15 cellular contexts compared by ENCODE assay signal in genomic region chr17:50861822-50862528, GRCh38. TPM values are rescaled to one million over a fixed set of nuclear protein-coding genes. Genes with fewer than 3 reads are reported as not detected.
DNase-seq lines count a peak whose midpoint lies in the region; ATAC-seq and TF ChIP-seq lines count a peak whose summit lies in the region.
"Had no signal": no experiment of that assay in that cellular context is flagged by ENCODE, and none has a peak within 500 bp of the region (broad histone marks: within the 10 kb centered on the region; RNA-seq: fewer than 3 reads in every experiment).

No MANE protein-coding gene starts in this region.

- H4K20me1 ChIP-seq in mammary epithelial cell (ENCODE audit: insufficient read depth, low read length) = peaks cover 8% of the 10 kb centered on the region

- H3K27ac ChIP-seq in mammary epithelial cell (ENCODE audit: insufficient read depth, low read depth, low read length) = no peak overlapping the region
- peak overlapping the region; percentile 85 for H3K27ac ChIP-seq in temporal lobe (ENCODE audit: low read depth, low read length)
- H3K27ac ChIP-seq: KMS-11, neural progenitor cell had no signal

- H3K9me3 Mint-ChIP-seq in activated CD4-positive, alpha-beta memory T cell treated with anti-CD3 and anti-CD28 coated beads, Interleukin-2, amount 10 ng/mL, durations not matched to agents 7 days and 5 days = no peaks in the 10 kb centered on the region
- no peaks in the 10 kb centered on the region for H3K9me3 Mint-ChIP-seq in activated CD4-positive, alpha-beta memory T cell treated with anti-CD3 and anti-CD28 coated beads for 36 hours
- H3K9me3 Mint-ChIP-seq in memory B cell = no peaks in the 10 kb centered on the region

- no peak for TF ChIP-seq CTCF in mammary epithelial cell (conservative IDR thresholded peaks at IDR 0.05 in 1 of 2, IDR thresholded peaks at IDR 0.05 in 1 of 2; ENCODE audit: extremely low read depth in 1 of 2, insufficient read depth in 1 of 2, low read depth in 1 of 2, low read length in 2 of 2)

- H3K27me3 Mint-ChIP-seq in activated CD4-positive, alpha-beta memory T cell treated with anti-CD3 and anti-CD28 coated beads, Interleukin-2, amount 10 ng/mL, durations not matched to agents 7 days and 5 days = no peaks in the 10 kb centered on the region
- H3K27me3 Mint-ChIP-seq in activated CD4-positive, alpha-beta memory T cell treated with anti-CD3 and anti-CD28 coated beads for 36 hours = no peaks in the 10 kb centered on the region
- no peaks in the 10 kb centered on the region for H3K27me3 Mint-ChIP-seq in memory B cell

- 54% methylated on average over 7 of the region's 7 CpGs for WGBS in mammary epithelial cell (ENCODE audit: low coverage, missing lambda C conversion rate)

- peaks cover 13% of the 10 kb centered on the region for H3K36me3 ChIP-seq in mammary epithelial cell (ENCODE audit: insufficient read depth, low read length)

- H3K79me2 ChIP-seq in mammary epithelial cell (ENCODE audit: insufficient read depth, low read length) = peaks cover 47% of the 10 kb centered on the region

- POLR2A ChIA-PET in activated CD4-positive, alpha-beta memory T cell treated with anti-CD3 and anti-CD28 coated beads, Interleukin-2, amount 10 ng/mL, durations not matched to agents 7 days and 5 days (lab: Charles Lee) = interaction anchor here (1.6 to 10.8 kb wide), 4 partner anchors 9 to 87 kb away, joined by 9 to 457 read pairs (median 214); no protein-coding TSS in a partner anchor
- POLR2A ChIA-PET in activated CD4-positive, alpha-beta memory T cell treated with anti-CD3 and anti-CD28 coated beads for 36 hours (lab: Charles Lee) = interaction anchor here (1.2 kb wide), 2 partner anchors 10 to 93 kb away, joined by 5 read pairs; no protein-coding TSS in a partner anchor

- H3K9ac ChIP-seq in mammary epithelial cell (ENCODE audit: insufficient read depth, low read length) = no peak overlapping the region
- H3K9ac ChIP-seq: KMS-11, neural progenitor cell had no signal

- peak overlapping the region; percentile 88 to 97 (median 94) for H3K4me3 ChIP-seq in mammary epithelial cell (replicated peaks in 1 of 3; ENCODE audit: insufficient read depth in 1 of 3, low read depth in 2 of 3, low read length in 3 of 3)
- H3K4me3 ChIP-seq: neural progenitor cell had no signal

- H3K4me1 Mint-ChIP-seq in activated CD4-positive, alpha-beta memory T cell treated with anti-CD3 and anti-CD28 coated beads, Interleukin-2, amount 10 ng/mL, durations not matched to agents 7 days and 5 days = peaks cover 25% of the 10 kb centered on the region
- peaks cover 27% of the 10 kb centered on the region for H3K4me1 Mint-ChIP-seq in activated CD4-positive, alpha-beta memory T cell treated with anti-CD3 and anti-CD28 coated beads for 36 hours (ENCODE audit: low read depth)
- peaks cover 19% of the 10 kb centered on the region for H3K4me1 Mint-ChIP-seq in memory B cell

- H2AFZ ChIP-seq in mammary epithelial cell (ENCODE audit: low read depth, low read length) = no peak overlapping the region
- H2AFZ ChIP-seq: neural progenitor cell had no signal

- intact Hi-C loops in activated CD4-positive, alpha-beta memory T cell treated with anti-CD3 and anti-CD28 coated beads for 36 hours (cut with micrococcal nuclease) = no loop called here
- intact Hi-C loops in mammary epithelial cell (cut with micrococcal nuclease) = no loop called here

- H3K36me3 Mint-ChIP-seq in activated CD4-positive, alpha-beta memory T cell treated with anti-CD3 and anti-CD28 coated beads, Interleukin-2, amount 10 ng/mL, durations not matched to agents 7 days and 5 days (ENCODE audit: low read depth) = peaks cover 39% of the 10 kb centered on the region
- peaks cover 19% of the 10 kb centered on the region for H3K36me3 Mint-ChIP-seq in activated CD4-positive, alpha-beta memory T cell treated with anti-CD3 and anti-CD28 coated beads for 36 hours
- H3K36me3 Mint-ChIP-seq in memory B cell = peaks cover 9% of the 10 kb centered on the region

- H3K9me3 ChIP-seq in mammary epithelial cell (replicated peaks; ENCODE audit: insufficient read depth, low read length) = no peaks in the 10 kb centered on the region

- no TSS peak for BruUV-seq in mammary epithelial cell (replicated peaks; lab: Mats Ljungman, UMichigan)

- peak overlapping the region; percentile 80 for H3K4me2 ChIP-seq in mammary epithelial cell (ENCODE audit: insufficient read depth, low read depth, low read length)
- H3K4me2 ChIP-seq: KMS-11 had no signal

- H3K27ac Mint-ChIP-seq in activated CD4-positive, alpha-beta memory T cell treated with anti-CD3 and anti-CD28 coated beads, Interleukin-2, amount 10 ng/mL, durations not matched to agents 7 days and 5 days = no peak overlapping the region
- no peak overlapping the region for H3K27ac Mint-ChIP-seq in activated CD4-positive, alpha-beta memory T cell treated with anti-CD3 and anti-CD28 coated beads for 36 hours
- H3K27ac Mint-ChIP-seq in memory B cell = peak overlapping the region; percentile 29
- H3K27ac Mint-ChIP-seq: neural progenitor cell had no signal

- ATAC-seq in memory B cell (ENCODE audit: low read depth) (no peak), GM18519 (IDR thresholded peaks at IDR 0.05; ENCODE audit: low FRiP score, unreplicated experiment) (no peak), GM18517 (IDR thresholded peaks at IDR 0.05; ENCODE audit: unreplicated experiment) (no peak)

- H3K27me3 ChIP-seq in mammary epithelial cell (ENCODE audit: insufficient read depth, low read length) = no peaks in the 10 kb centered on the region
- H3K27me3 ChIP-seq: neural progenitor cell had no signal

- CTCF ChIA-PET in activated CD4-positive, alpha-beta memory T cell treated with anti-CD3 and anti-CD28 coated beads, Interleukin-2, amount 10 ng/mL, durations not matched to agents 7 days and 5 days (lab: Charles Lee) = interaction anchor here (0.6 to 3.1 kb wide), 13 partner anchors 9 to 113 kb away, joined by 3 to 36 read pairs (median 6); no protein-coding TSS in a partner anchor
- CTCF ChIA-PET in activated CD4-positive, alpha-beta memory T cell treated with anti-CD3 and anti-CD28 coated beads for 36 hours (lab: Charles Lee) = interaction anchor here (0.6 to 9.4 kb wide), 9 partner anchors 8 to 160 kb away, joined by 3 to 153 read pairs (median 4); no protein-coding TSS in a partner anchor
- CTCF ChIA-PET in mammary epithelial cell (lab: Charles Lee; ENCODE audit: low non-redundant PET) = no interaction called here

- dilution Hi-C loops in mammary epithelial cell (cut with HindIII; ENCODE audit: low sequenced_read_pairs) = no loop called here

- DNase-seq in activated CD4-positive, alpha-beta memory T cell treated with anti-CD3 and anti-CD28 coated beads, Interleukin-2, amount 10 ng/mL, durations not matched to agents 7 days and 5 days = no peak
- DNase-seq in activated CD4-positive, alpha-beta memory T cell treated with anti-CD3 and anti-CD28 coated beads for 36 hours = no peak
- DNase-seq in mammary epithelial cell (no peak), memory B cell (ENCODE audit: low spot score in 2 of 2) (no peak)
- no peak for DNase-seq in NK-92 treated with Interleukin-12 subunit alpha and Interleukin-12 subunit beta, amount 100 ng/mL, for 24 hours (lab: John Stamatoyannopoulos, UW)
- DNase-seq: activated CD8-positive, alpha-beta memory T cell treated with anti-CD3 and anti-CD28 coated beads for 24 hours; DMS153; NCI-H2107 had no signal

- in situ Hi-C loops in mammary epithelial cell (cut with MboI; ENCODE audit: low sequenced_read_pairs in 2 of 2) = loop anchor here in 1 of 2 donors (5.0 kb wide), 1 partner anchor 90 kb away; no protein-coding TSS in a partner anchor

- H3K4me1 ChIP-seq in mammary epithelial cell (ENCODE audit: insufficient read depth, low read length) = peaks cover 16% of the 10 kb centered on the region

- H3K4me3 Mint-ChIP-seq in activated CD4-positive, alpha-beta memory T cell treated with anti-CD3 and anti-CD28 coated beads, Interleukin-2, amount 10 ng/mL, durations not matched to agents 7 days and 5 days = peak overlapping the region; percentile 2
- H3K4me3 Mint-ChIP-seq in activated CD4-positive, alpha-beta memory T cell treated with anti-CD3 and anti-CD28 coated beads for 36 hours = no peak overlapping the region
- no peak overlapping the region for H3K4me3 Mint-ChIP-seq in memory B cell

RNA-seq across cellular contexts. Expression of gene TOB1, which starts 4.2 kb away (rescaled TPM):
- 100 to 1,000 TPM; 121 to 124 TPM for total RNA-seq in activated CD4-positive, alpha-beta memory T cell treated with anti-CD3 and anti-CD28 coated beads, Interleukin-2, amount 10 ng/mL, durations not matched to agents 7 days and 5 days
- 10 to 100 TPM; 42.3 to 44.1 TPM for total RNA-seq in activated CD4-positive, alpha-beta memory T cell treated with anti-CD3 and anti-CD28 coated beads for 36 hours
- total RNA-seq in mammary epithelial cell = 100 to 1,000 TPM in 1 of 2 donors, 10 to 100 TPM in 1; 51.2 to 149 TPM
- 89.6 TPM for polyA plus RNA-seq in mammary epithelial cell
- 94.4 TPM for polyA minus RNA-seq in mammary epithelial cell
- total RNA-seq in temporal lobe = 12.3 TPM

RNA-seq across cellular contexts. Expression of gene WFIKKN2, which starts 26.6 kb away (rescaled TPM):
- not detected for total RNA-seq in activated CD4-positive, alpha-beta memory T cell treated with anti-CD3 and anti-CD28 coated beads, Interleukin-2, amount 10 ng/mL, durations not matched to agents 7 days and 5 days
- total RNA-seq in activated CD4-positive, alpha-beta memory T cell treated with anti-CD3 and anti-CD28 coated beads for 36 hours = not detected
- total RNA-seq in mammary epithelial cell = not detected
- polyA plus RNA-seq in mammary epithelial cell = not detected
- not detected for polyA minus RNA-seq in mammary epithelial cell
- 6.6 TPM for total RNA-seq in temporal lobe
- total RNA-seq: OCI-LY7; T-helper 1 cell treated with Interleukin-12 subunit alpha and Interleukin-12 subunit beta and Interleukin-4 antibody, amounts not matched to agents 30 ng/mL and 1 ng/mL, for 36 hours had no signal
